1 cellular context compared by ENCODE assay signal in the genomic region with DNA sequence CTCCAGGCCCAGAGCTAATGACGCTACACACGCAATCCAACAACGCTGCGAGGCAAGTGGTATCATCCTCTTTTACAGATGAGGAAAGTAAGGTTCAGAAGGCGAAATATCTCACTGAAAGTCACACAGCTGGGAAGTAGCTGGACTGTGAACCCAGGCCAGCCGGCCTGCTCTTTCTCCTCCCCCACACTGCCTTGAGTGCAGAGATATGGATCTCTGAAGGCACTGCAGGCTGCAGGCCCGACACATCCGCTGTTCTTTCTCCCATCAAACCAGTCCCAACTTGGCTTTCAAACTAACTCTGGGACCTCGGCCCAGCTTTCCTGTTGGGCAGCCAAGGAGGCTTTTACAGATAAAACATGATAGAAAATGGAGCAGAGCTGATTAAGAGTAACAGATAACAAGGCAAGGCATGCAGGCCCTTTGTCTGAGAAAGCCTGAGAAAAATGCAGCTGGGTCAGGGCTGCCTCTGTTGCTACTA.
TF ChIP-seq lines count a peak whose summit lies in the region.

No MANE protein-coding gene starts in this region.

TF ChIP-seq in SK-N-SH treated with all-trans-retinoic acid at 6 μM for 48 hours, 23 proteins besides CTCF, POLR2A, EP300 and RAD21 (continued from another document):
- TF ChIP-seq, protein P1, sequence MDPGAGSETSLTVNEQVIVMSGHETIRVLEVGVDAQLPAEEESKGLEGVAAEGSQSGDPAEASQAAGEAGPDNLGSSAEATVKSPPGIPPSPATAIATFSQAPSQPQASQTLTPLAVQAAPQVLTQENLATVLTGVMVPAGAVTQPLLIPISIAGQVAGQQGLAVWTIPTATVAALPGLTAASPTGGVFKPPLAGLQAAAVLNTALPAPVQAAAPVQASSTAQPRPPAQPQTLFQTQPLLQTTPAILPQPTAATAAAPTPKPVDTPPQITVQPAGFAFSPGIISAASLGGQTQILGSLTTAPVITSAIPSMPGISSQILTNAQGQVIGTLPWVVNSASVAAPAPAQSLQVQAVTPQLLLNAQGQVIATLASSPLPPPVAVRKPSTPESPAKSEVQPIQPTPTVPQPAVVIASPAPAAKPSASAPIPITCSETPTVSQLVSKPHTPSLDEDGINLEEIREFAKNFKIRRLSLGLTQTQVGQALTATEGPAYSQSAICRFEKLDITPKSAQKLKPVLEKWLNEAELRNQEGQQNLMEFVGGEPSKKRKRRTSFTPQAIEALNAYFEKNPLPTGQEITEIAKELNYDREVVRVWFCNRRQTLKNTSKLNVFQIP (CRISPR knock-in tag; IDR thresholded peaks at IDR 0.05; ENCODE audit: borderline replicate concordance, low read depth): no peak
- TF ChIP-seq SNAI2 (CRISPR knock-in tag; IDR thresholded peaks at IDR 0.05) (no peak), CREB5 (CRISPR knock-in tag; IDR thresholded peaks at IDR 0.05; ENCODE audit: low read depth) (no peak)
